Comparison of ENCODE assay signal across 11 cellular contexts in genomic region chr14:67602995-67603545, GRCh38. TPM values are rescaled to one million over a fixed set of nuclear protein-coding genes. Genes with fewer than 3 reads are reported as not detected.
DNase-seq lines count a peak whose midpoint lies in the region; ATAC-seq and TF ChIP-seq lines count a peak whose summit lies in the region.
"Had no signal": no experiment of that assay in that cellular context is flagged by ENCODE, and none has a peak within 500 bp of the region (broad histone marks: within the 10 kb centered on the region; RNA-seq: fewer than 3 reads in every experiment).

No MANE protein-coding gene starts in this region.

- H3K4me3 ChIP-seq in gastroesophageal sphincter, result no peak overlapping the region

- ATAC-seq in GM18858 (IDR thresholded peaks at IDR 0.05; ENCODE audit: unreplicated experiment) (peak; percentile 68), GM21737 (IDR thresholded peaks at IDR 0.05; ENCODE audit: unreplicated experiment) (peak; percentile 67), HG03442 (IDR thresholded peaks at IDR 0.05; ENCODE audit: unreplicated experiment) (peak; percentile 54), HG02970 (IDR thresholded peaks at IDR 0.05; ENCODE audit: low FRiP score, unreplicated experiment) (no peak), gastroesophageal sphincter (no peak)
- ATAC-seq in activated naive CD4-positive, alpha-beta T cell treated with anti-CD3 and anti-CD28 coated beads, Interleukin-2, amount 50 U/mL, for 72 hours, result no peak
- ATAC-seq: stimulated activated naive CD8-positive, alpha-beta T cell treated with anti-CD3 and anti-CD28 coated beads, Interleukin-15, amount 100 ng/mL, for 72 hours had no signal

- no peaks in the 10 kb centered on the region for H3K27me3 ChIP-seq in gastroesophageal sphincter

- TF ChIP-seq POLR2A in gastroesophageal sphincter (IDR thresholded peaks at IDR 0.05), result no peak

- peaks cover 0 to 4% of the 10 kb centered on the region in 2 donors for H3K9me3 Mint-ChIP-seq in activated naive CD4-positive, alpha-beta T cell treated with anti-CD3 and anti-CD28 coated beads, Interleukin-2, amount 50 U/mL, for 72 hours
- H3K9me3 Mint-ChIP-seq: stimulated activated naive CD8-positive, alpha-beta T cell treated with anti-CD3 and anti-CD28 coated beads, Interleukin-15, amount 100 ng/mL, for 72 hours had no signal

- H3K9me3 ChIP-seq in gastroesophageal sphincter, result no peaks in the 10 kb centered on the region

- TF ChIP-seq CTCF in gastroesophageal sphincter (IDR thresholded peaks at IDR 0.05), result no peak

- 63 to 69% methylated on average over 5 of the region's 5 CpGs for WGBS in gastroesophageal sphincter (ENCODE audit: low coverage in 1 of 2), 2 donors

- peaks cover 12 to 13% of the 10 kb centered on the region in 2 donors for H3K36me3 Mint-ChIP-seq in activated naive CD4-positive, alpha-beta T cell treated with anti-CD3 and anti-CD28 coated beads, Interleukin-2, amount 50 U/mL, for 72 hours

- no peak overlapping the region for H3K27ac Mint-ChIP-seq in activated naive CD4-positive, alpha-beta T cell treated with anti-CD3 and anti-CD28 coated beads, Interleukin-2, amount 50 U/mL, for 72 hours
- H3K27ac Mint-ChIP-seq: activated CD4-positive, alpha-beta T cell treated with anti-CD3 and anti-CD28 coated beads, Interleukin-2, amount 10 ng/mL, durations not matched to agents 24 days and 14 days; stimulated activated naive CD8-positive, alpha-beta T cell treated with anti-CD3 and anti-CD28 coated beads, Interleukin-15, amount 100 ng/mL, for 72 hours had no signal

- DNase-seq in iris pigment epithelial cell (ENCODE audit: low read depth), result peak; percentile 29
- DNase-seq in activated naive CD4-positive, alpha-beta T cell treated with anti-CD3 and anti-CD28 coated beads, Interleukin-2, amount 50 U/mL, for 72 hours (ENCODE audit: low spot score in 2 of 2), result no peak
- no peak for DNase-seq in NCI-H69 (lab: John Stamatoyannopoulos, UW)
- DNase-seq: activated CD4-positive, alpha-beta T cell treated with anti-CD3 and anti-CD28 coated beads, Interleukin-2, amount 10 ng/mL, durations not matched to agents 24 days and 14 days; NCI-H1417; stimulated activated naive CD8-positive, alpha-beta T cell treated with anti-CD3 and anti-CD28 coated beads, Interleukin-15, amount 100 ng/mL, for 72 hours had no signal

- peaks cover 0 to 22% (median 8%) of the 10 kb centered on the region in 3 donors for H3K4me1 ChIP-seq in gastroesophageal sphincter

- H3K36me3 ChIP-seq in gastroesophageal sphincter, result no peaks in the 10 kb centered on the region

- no peak overlapping the region for H3K27ac ChIP-seq in gastroesophageal sphincter

- no peak for TF ChIP-seq EP300 in gastroesophageal sphincter (IDR thresholded peaks at IDR 0.05)

RNA-seq across cellular contexts. Expression of gene PIGH, which starts 3.0 kb away (rescaled TPM):
- total RNA-seq in activated naive CD4-positive, alpha-beta T cell treated with anti-CD3 and anti-CD28 coated beads, Interleukin-2, amount 50 U/mL, for 72 hours, result 10 to 100 TPM; 15.6 to 27.6 TPM
- 10 to 100 TPM; 20.5 to 31.9 (median 27.7) TPM for total RNA-seq in gastroesophageal sphincter

RNA-seq across cellular contexts. Expression of gene ARG2, which starts 16.6 kb away (rescaled TPM):
- total RNA-seq in activated naive CD4-positive, alpha-beta T cell treated with anti-CD3 and anti-CD28 coated beads, Interleukin-2, amount 50 U/mL, for 72 hours, result 10 to 100 TPM; 22.4 to 41.5 TPM
- 10 to 100 TPM in 3 of 4 donors, 1 to 10 TPM in 1; 5.7 to 24.7 (median 14.9) TPM for total RNA-seq in gastroesophageal sphincter

Comparison
In these comparisons a context has a peak if more than half of its experiments do, and no peak if none do; other contexts are left out.
1. ATAC-seq: peak in GM18858 (single experiment), GM21737 (single experiment) and HG03442 (single experiment); none in HG02970 (single experiment), activated naive CD4-positive, alpha-beta T cell treated with anti-CD3 and anti-CD28 coated beads, Interleukin-2, amount 50 U/mL, for 72 hours (0 of 2) and gastroesophageal sphincter (single experiment).